19 cellular contexts compared by ENCODE assay signal in the genomic region with DNA sequence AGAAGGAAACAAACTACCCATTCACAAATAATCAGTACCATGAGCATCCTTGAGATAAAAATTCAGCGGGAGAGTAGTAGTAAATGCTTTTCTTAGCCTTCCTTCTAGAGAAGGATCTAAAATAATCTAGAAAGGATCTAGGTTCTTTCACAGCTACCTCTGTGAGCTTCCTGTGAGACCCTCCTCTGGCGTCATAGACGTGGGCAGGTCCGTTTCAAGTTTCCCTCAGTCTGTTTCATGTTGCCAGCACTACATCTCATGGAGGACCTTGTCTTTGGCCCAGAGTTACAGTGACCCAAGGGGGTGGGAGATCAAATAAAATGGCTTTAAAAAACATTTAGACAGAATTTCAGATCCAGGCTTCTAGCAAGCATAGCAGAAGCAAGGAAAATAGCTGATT.
"Had no signal": no experiment of that assay in that cellular context is flagged by ENCODE, and none has a peak within 500 bp of the region (broad histone marks: within the 10 kb centered on the region; RNA-seq: fewer than 3 reads in every experiment).

No MANE protein-coding gene starts in this region.

- DNase-seq: activated CD4-positive, alpha-beta T cell treated with anti-CD3 and anti-CD28 coated beads, Interleukin-2, amount 10 ng/mL, durations not matched to agents 24 days and 14 days; activated CD4-positive, CD25-positive, alpha-beta regulatory T cell; activated naive CD4-positive, alpha-beta T cell; cerebellar nuclear complex; cortex of kidney; gastrocnemius medialis; head of caudate nucleus; left ventricle myocardium inferior; mammary epithelial cell; spleen; stimulated activated CD4-positive, alpha-beta T cell treated with anti-CD3 and anti-CD28 coated beads, Interleukin-4, amount 100 ng/mL, for 4 hours; stimulated activated naive CD4-positive, alpha-beta T cell treated with Interleukin-2 at 50 U/mL for 16 hours; T-helper 1 cell; T-helper 9 cell had no signal

- H3K27ac Mint-ChIP-seq: activated CD4-positive, alpha-beta T cell treated with anti-CD3 and anti-CD28 coated beads, Interleukin-2, amount 10 ng/mL, durations not matched to agents 24 days and 14 days had no signal

- H3K4me1 ChIP-seq: breast epithelium, gastrocnemius medialis had no signal

- H3K36me3 ChIP-seq: ascending aorta, breast epithelium, gastrocnemius medialis, left ventricle myocardium inferior, spleen, tibial nerve had no signal

- H3K4me3 ChIP-seq: ascending aorta, breast epithelium, gastrocnemius medialis, left ventricle myocardium inferior, spleen, tibial nerve had no signal

- ATAC-seq: esophagus mucosa, gastrocnemius medialis had no signal

- H3K4me3 Mint-ChIP-seq: activated CD4-positive, alpha-beta T cell treated with anti-CD3 and anti-CD28 coated beads, Interleukin-2, amount 10 ng/mL, durations not matched to agents 24 days and 14 days had no signal

- H3K27ac ChIP-seq: ascending aorta, breast epithelium, gastrocnemius medialis, left ventricle myocardium inferior, parathyroid adenoma, spleen, tibial nerve had no signal

- H3K9me3 ChIP-seq: ascending aorta, breast epithelium, gastrocnemius medialis, left ventricle myocardium inferior, spleen, tibial nerve had no signal

- H3K27me3 Mint-ChIP-seq: activated CD4-positive, alpha-beta T cell treated with anti-CD3 and anti-CD28 coated beads, Interleukin-2, amount 10 ng/mL, durations not matched to agents 24 days and 14 days had no signal

- H3K9me3 Mint-ChIP-seq: activated CD4-positive, alpha-beta T cell treated with anti-CD3 and anti-CD28 coated beads, Interleukin-2, amount 10 ng/mL, durations not matched to agents 24 days and 14 days had no signal

- H3K27me3 ChIP-seq: ascending aorta, breast epithelium, gastrocnemius medialis, spleen, tibial nerve had no signal
